Comparison of ENCODE assay signal across 12 cellular contexts in the genomic region with DNA sequence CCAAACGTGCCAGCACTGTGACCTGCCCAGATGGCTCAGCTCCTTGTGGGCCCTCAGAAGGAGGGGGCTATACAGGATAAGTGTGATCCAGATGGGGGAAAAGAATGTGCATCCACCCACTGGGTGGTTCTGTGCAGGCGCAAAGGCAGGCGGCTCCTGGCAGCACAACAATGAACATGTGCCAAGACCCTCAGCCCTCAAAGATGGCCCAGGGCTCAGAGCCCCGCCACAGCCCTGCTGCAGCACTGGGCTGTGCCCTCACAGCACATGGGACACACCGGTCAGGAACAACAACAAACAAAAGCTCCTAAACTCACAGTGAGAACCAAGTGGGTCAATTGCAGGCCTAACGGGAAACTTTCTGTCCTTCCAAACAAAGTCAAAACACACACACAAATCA. TPM values are rescaled to one million over a fixed set of nuclear protein-coding genes. Genes with fewer than 3 reads are reported as not detected.
A peak's percentile ranks its signal among the peaks of the same experiment; 100 is the strongest.
DNase-seq lines count a peak whose midpoint lies in the region; ATAC-seq and TF ChIP-seq lines count a peak whose summit lies in the region.
"Had no signal": no experiment of that assay in that cellular context is flagged by ENCODE, and none has a peak within 500 bp of the region (broad histone marks: within the 10 kb centered on the region; RNA-seq: fewer than 3 reads in every experiment).

No MANE protein-coding gene starts in this region.

- no peak for DNase-seq in CD4-positive, alpha-beta T cell
- no peak for DNase-seq in activated naive CD8-positive, alpha-beta T cell treated with anti-CD3 and anti-CD28 coated beads, Interleukin-2, amount 50 U/mL, for 24 hours
- DNase-seq in natural killer cell = no peak
- no peak for DNase-seq in thyroid gland
- DNase-seq in cardiac septum (ENCODE audit: low spot score) = no peak
- DNase-seq: C1 segment of cervical spinal cord, erythroblast, NCI-H187 treated with DMSO at 0.1 percent for 48 hours, NCI-H748 treated with DMSO at 0.1 percent for 48 hours, posterior cingulate gyrus had no signal

- no peaks in the 10 kb centered on the region for H3K9me3 Mint-ChIP-seq in CD4-positive, alpha-beta T cell
- no peaks in the 10 kb centered on the region for H3K9me3 Mint-ChIP-seq in activated naive CD8-positive, alpha-beta T cell treated with anti-CD3 and anti-CD28 coated beads, Interleukin-2, amount 50 U/mL, for 24 hours
- H3K9me3 Mint-ChIP-seq in natural killer cell = no peaks in the 10 kb centered on the region

- H3K27ac ChIP-seq in CD4-positive, alpha-beta T cell (ENCODE audit: low read depth, low read length) = peak overlapping the region; percentile 67
- H3K27ac ChIP-seq in HUES48 (ENCODE audit: low read depth, low read length) (peak overlapping the region; percentile 50), thyroid gland (no peak overlapping the region)

- TF ChIP-seq POLR2A in thyroid gland (IDR thresholded peaks at IDR 0.05) = no peak

- WGBS in thyroid gland, 2 donors = 41 to 69% methylated on average over 6 of the region's 6 CpGs

- peaks cover 67% of the 10 kb centered on the region for H3K36me3 Mint-ChIP-seq in CD4-positive, alpha-beta T cell (ENCODE audit: low read depth)
- peaks cover 35% of the 10 kb centered on the region for H3K36me3 Mint-ChIP-seq in activated naive CD8-positive, alpha-beta T cell treated with anti-CD3 and anti-CD28 coated beads, Interleukin-2, amount 50 U/mL, for 24 hours (ENCODE audit: low read depth)
- H3K36me3 Mint-ChIP-seq in natural killer cell = no peaks in the 10 kb centered on the region

- H3K4me3 Mint-ChIP-seq in CD4-positive, alpha-beta T cell = peak overlapping the region; percentile 100
- H3K4me3 Mint-ChIP-seq in activated naive CD8-positive, alpha-beta T cell treated with anti-CD3 and anti-CD28 coated beads, Interleukin-2, amount 50 U/mL, for 24 hours = peak overlapping the region; percentile 40
- peak overlapping the region; percentile 93 for H3K4me3 Mint-ChIP-seq in natural killer cell

- no peak for ATAC-seq in CD4-positive, alpha-beta T cell (ENCODE audit: poor library complexity)
- no peak for ATAC-seq in activated naive CD8-positive, alpha-beta T cell treated with anti-CD3 and anti-CD28 coated beads, Interleukin-2, amount 50 U/mL, for 24 hours
- ATAC-seq in natural killer cell = no peak
- no peak for ATAC-seq in HG02870 (IDR thresholded peaks at IDR 0.05; ENCODE audit: unreplicated experiment)

- no peaks in the 10 kb centered on the region for H3K27me3 ChIP-seq in CD4-positive, alpha-beta T cell (ENCODE audit: control insufficient read depth, insufficient read depth, low read length)
- H3K27me3 ChIP-seq in HUES48 (ENCODE audit: control insufficient read depth, insufficient read depth, low read length) = no peaks in the 10 kb centered on the region
- no peaks in the 10 kb centered on the region for H3K27me3 ChIP-seq in thyroid gland

- H3K9ac ChIP-seq in HUES48 (ENCODE audit: low read depth, low read length) = no peak overlapping the region

- H3K4me3 ChIP-seq in HUES48 (ENCODE audit: low read depth, low read length) (no peak overlapping the region), thyroid gland (replicated peaks in 1 of 3) (no peak overlapping the region)

- POLR2A ChIA-PET in CD4-positive, alpha-beta T cell (lab: Charles Lee) = interaction anchor here (0.7 to 1.3 kb wide), 4 partner anchors 9 to 36 kb away, joined by 3 read pairs; no protein-coding TSS in a partner anchor

- H3K4me1 Mint-ChIP-seq in CD4-positive, alpha-beta T cell (ENCODE audit: low read depth) = peaks cover 87% of the 10 kb centered on the region
- H3K4me1 Mint-ChIP-seq in activated naive CD8-positive, alpha-beta T cell treated with anti-CD3 and anti-CD28 coated beads, Interleukin-2, amount 50 U/mL, for 24 hours = peaks cover 84% of the 10 kb centered on the region
- H3K4me1 Mint-ChIP-seq in natural killer cell = peaks cover 85 to 92% of the 10 kb centered on the region in 2 donors

- intact Hi-C loops in CD4-positive, alpha-beta T cell (cut with DNase I, micrococcal nuclease) = no loop called here
- intact Hi-C loops in natural killer cell (cut with micrococcal nuclease) (no loop called here), thyroid gland (cut with DNase I) (no loop called here), cardiac septum (cut with DNase I) (no loop called here)

- no peaks in the 10 kb centered on the region for H3K9me3 ChIP-seq in CD4-positive, alpha-beta T cell (ENCODE audit: control insufficient read depth, low read length)
- no peaks in the 10 kb centered on the region for H3K9me3 ChIP-seq in HUES48 (ENCODE audit: control insufficient read depth, insufficient read depth, low read length)
- no peaks in the 10 kb centered on the region for H3K9me3 ChIP-seq in thyroid gland

- H3K36me3 ChIP-seq in HUES48 (ENCODE audit: control insufficient read depth, insufficient read depth, low read length) (no peaks in the 10 kb centered on the region), thyroid gland (no peaks in the 10 kb centered on the region)

- peak overlapping the region; percentile 88 for H3K27ac Mint-ChIP-seq in CD4-positive, alpha-beta T cell
- H3K27ac Mint-ChIP-seq in activated naive CD8-positive, alpha-beta T cell treated with anti-CD3 and anti-CD28 coated beads, Interleukin-2, amount 50 U/mL, for 24 hours = peak overlapping the region; percentile 80
- H3K27ac Mint-ChIP-seq in natural killer cell = peak overlapping the region; percentile 85 to 98

- H3K4me1 ChIP-seq in HUES48 (ENCODE audit: control insufficient read depth, insufficient read depth, low read length) (peaks cover 67% of the 10 kb centered on the region), thyroid gland (peaks cover 7 to 24% of the 10 kb centered on the region in 2 donors)

- CTCF ChIA-PET in CD4-positive, alpha-beta T cell (lab: Charles Lee) = interaction anchor here (1.3 kb wide), 1 partner anchor 55 kb away, joined by 4 read pairs; no protein-coding TSS in a partner anchor

- no peak for TF ChIP-seq CTCF in CD4-positive, alpha-beta T cell (IDR thresholded peaks at IDR 0.05)
- TF ChIP-seq CTCF in natural killer cell (IDR thresholded peaks at IDR 0.05) (no peak), thyroid gland (IDR thresholded peaks at IDR 0.05) (no peak)

- H3K27me3 Mint-ChIP-seq in CD4-positive, alpha-beta T cell = no peaks in the 10 kb centered on the region
- no peaks in the 10 kb centered on the region for H3K27me3 Mint-ChIP-seq in activated naive CD8-positive, alpha-beta T cell treated with anti-CD3 and anti-CD28 coated beads, Interleukin-2, amount 50 U/mL, for 24 hours
- H3K27me3 Mint-ChIP-seq in natural killer cell (ENCODE audit: low read depth in 2 of 2) = no peaks in the 10 kb centered on the region

RNA-seq across cellular contexts. Expression of a gene that starts 4.7 kb away (rescaled TPM):
- total RNA-seq in CD4-positive, alpha-beta T cell = 100 to 1,000 TPM; 399 to 430 TPM
- total RNA-seq in natural killer cell (100 to 1,000 TPM; 354 to 448 (median 420) TPM), thyroid gland (10 to 100 TPM; 19.9 to 29.6 (median 28.9) TPM), cardiac septum (21.4 TPM)

Comparison
In these comparisons a context has a peak if more than half of its experiments do, and no peak if none do; other contexts are left out.
1. H3K27ac ChIP-seq: peak in CD4-positive, alpha-beta T cell (single experiment) and HUES48 (single experiment); none in thyroid gland (0 of 3).
2. H3K4me3 Mint-ChIP-seq: peak in every context shown above with its lines; median percentile 100 in CD4-positive, alpha-beta T cell; 93 in natural killer cell; 40 in activated naive CD8-positive, alpha-beta T cell treated with anti-CD3 and anti-CD28 coated beads, Interleukin-2, amount 50 U/mL, for 24 hours.
3. RNA of a gene that starts 4.7 kb away (total RNA-seq): 399 to 430 TPM in CD4-positive, alpha-beta T cell and 354 to 448 TPM in natural killer cell; 19.9 to 29.6 TPM in thyroid gland and 21.4 TPM in cardiac septum (single experiment); every median in the first group is over 10 times any median in the second.
4. Peak in every context shown above with its lines, with median percentiles within 50 percentile points of each other: H3K27ac Mint-ChIP-seq.